In the genomic region with DNA sequence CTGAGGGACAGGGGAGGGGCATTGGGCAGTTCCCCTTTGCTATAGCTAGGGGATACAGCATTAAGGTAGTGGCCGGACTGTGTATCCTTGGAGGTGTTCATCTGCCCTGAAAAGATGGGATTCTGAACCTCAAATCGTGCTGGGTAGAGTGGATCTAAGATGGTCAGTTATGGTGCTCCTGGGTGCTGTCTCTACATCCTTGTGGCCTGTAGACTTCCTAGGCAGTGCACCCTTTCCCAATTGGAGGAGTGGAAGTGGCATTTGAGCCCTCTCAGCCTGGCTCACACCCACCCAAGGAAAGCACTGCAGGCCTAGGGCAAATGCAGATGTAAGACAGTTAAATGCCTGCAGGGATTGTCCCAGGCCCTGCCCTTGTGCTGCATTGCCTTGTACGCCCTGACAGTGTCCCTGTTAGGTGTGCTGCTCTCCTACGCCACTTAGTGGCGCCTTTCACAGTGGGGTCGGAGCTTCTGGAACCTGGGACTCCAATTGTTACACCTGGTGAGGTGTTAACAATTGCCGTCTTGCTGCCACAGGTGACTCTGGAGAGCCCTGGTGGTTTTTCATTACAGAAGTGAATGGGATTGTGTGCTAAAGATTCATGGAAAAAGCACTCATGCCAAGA, we compare ENCODE assay signal across 8 cellular contexts.
A peak's percentile ranks its signal among the peaks of the same experiment; 100 is the strongest.
DNase-seq lines count a peak whose midpoint lies in the region; ATAC-seq lines count a peak whose summit lies in the region.

No MANE protein-coding gene starts in this region.

- peak; percentile 86 for ATAC-seq in HG02678 (IDR thresholded peaks at IDR 0.05; ENCODE audit: unreplicated experiment)

- peak; percentile 23 for DNase-seq in stimulated activated CD4-positive, alpha-beta T cell treated with anti-CD3 and anti-CD28 coated beads, Interleukin-1b, Interleukin-23, amount 100 ng/mL, for 48 hours
- no peak for DNase-seq in stimulated activated CD4-positive, alpha-beta T cell treated with anti-CD3 and anti-CD28 coated beads, Interleukin-4, amount 100 ng/mL, for 4 hours
- peak; percentile 38 for DNase-seq in NT2/D1 (ENCODE audit: low read depth, low spot score)
- DNase-seq in iPS-NIHi7 (ENCODE audit: extremely low spot score) = peak; percentile 83
- no peak for DNase-seq in retina
- DNase-seq in AML-193 (lab: John Stamatoyannopoulos, UW) = no peak
- DNase-seq in NCI-H2107 (lab: John Stamatoyannopoulos, UW) = no peak

- H3K9ac ChIP-seq in NT2/D1 (ENCODE audit: insufficient read length, low read depth) = no peak overlapping the region

- no peak overlapping the region for H3K4me3 ChIP-seq in NT2/D1 (ENCODE audit: insufficient read length, low read depth)

- no peaks in the 10 kb centered on the region for H3K9me3 ChIP-seq in NT2/D1 (ENCODE audit: insufficient read depth, low read length)

- H3K36me3 ChIP-seq in NT2/D1 (ENCODE audit: insufficient read depth, insufficient read length, low read length) = no peaks in the 10 kb centered on the region

- H3K4me1 ChIP-seq in NT2/D1 (ENCODE audit: insufficient read depth, insufficient read length) = peaks cover 13% of the 10 kb centered on the region

- H3K27me3 ChIP-seq in NT2/D1 (ENCODE audit: insufficient read depth, insufficient read length) = no peaks in the 10 kb centered on the region

Comparison
In these comparisons a context has a peak if more than half of its experiments do, and no peak if none do; other contexts are left out.
1. DNase-seq: peak in stimulated activated CD4-positive, alpha-beta T cell treated with anti-CD3 and anti-CD28 coated beads, Interleukin-1b, Interleukin-23, amount 100 ng/mL, for 48 hours (single experiment), NT2/D1 (single experiment) and iPS-NIHi7 (single experiment); none in stimulated activated CD4-positive, alpha-beta T cell treated with anti-CD3 and anti-CD28 coated beads, Interleukin-4, amount 100 ng/mL, for 4 hours (0 of 2), retina (single experiment), AML-193 (0 of 2) and NCI-H2107 (single experiment).